ENCODE assay signal across 24 cellular contexts in genomic region chr7:129671276-129671675, GRCh38.
"Had no signal": no experiment of that assay in that cellular context is flagged by ENCODE, and none has a peak within 500 bp of the region (broad histone marks: within the 10 kb centered on the region; RNA-seq: fewer than 3 reads in every experiment).

No MANE protein-coding gene starts in this region.

- DNase-seq: activated B cell treated with CpG ODN at 0.5 μM for 24 hours; activated CD4-positive, alpha-beta T cell treated with anti-CD3 and anti-CD28 coated beads for 36 hours; activated CD4-positive, alpha-beta T cell treated with anti-CD3 and anti-CD28 coated beads, Interleukin-2, amount 50 U/mL, for 4 hours; activated CD8-positive, alpha-beta memory T cell treated with anti-CD3 and anti-CD28 coated beads for 24 hours; activated CD8-positive, alpha-beta memory T cell treated with anti-CD3 and anti-CD28 coated beads, Interleukin-2, amount 50 U/mL, for 4 hours; activated naive CD4-positive, alpha-beta T cell; activated T-cell treated with anti-CD3 and anti-CD28 coated beads, Interleukin-2, amount 50 U/mL, for 24 hours; dorsolateral prefrontal cortex; endodermal cell; esophagus squamous epithelium; heart left ventricle; islet precursor cell; left cardiac atrium; lower lobe of right lung; naive B cell; posterior cingulate gyrus; right lobe of liver; stimulated activated CD4-positive, alpha-beta T cell treated with anti-CD3 and anti-CD28 coated beads, Interleukin-1b, Interleukin-23, amount 100 ng/mL, for 48 hours; substantia nigra; tibial artery had no signal

- H3K9me3 ChIP-seq: esophagus squamous epithelium, right lobe of liver had no signal

- H3K4me1 ChIP-seq: esophagus squamous epithelium, lower lobe of right lung, neural progenitor cell, right lobe of liver, tibial artery had no signal

- H3K4me3 ChIP-seq: dorsolateral prefrontal cortex, esophagus squamous epithelium, gastroesophageal sphincter, heart left ventricle, lower lobe of right lung, neural progenitor cell, right lobe of liver, skin epidermis, tibial artery had no signal

- H3K27me3 ChIP-seq: dorsolateral prefrontal cortex, esophagus squamous epithelium, gastroesophageal sphincter, heart left ventricle, neural progenitor cell, right lobe of liver, tibial artery had no signal

- ATAC-seq: activated CD4-positive, alpha-beta T cell treated with anti-CD3 and anti-CD28 coated beads for 36 hours; activated T-helper 17 cell treated with anti-CD3 and anti-CD28 coated beads, Interleukin-2, amount 50 U/mL, for 72 hours; gastroesophageal sphincter; heart left ventricle; left cardiac atrium; lower lobe of right lung; right lobe of liver had no signal

- H3K27ac ChIP-seq: dorsolateral prefrontal cortex, esophagus squamous epithelium, gastroesophageal sphincter, heart left ventricle, lower lobe of right lung, neural progenitor cell, right lobe of liver, skin epidermis, tibial artery had no signal

- H3K36me3 ChIP-seq: right lobe of liver had no signal
